In the genomic region with DNA sequence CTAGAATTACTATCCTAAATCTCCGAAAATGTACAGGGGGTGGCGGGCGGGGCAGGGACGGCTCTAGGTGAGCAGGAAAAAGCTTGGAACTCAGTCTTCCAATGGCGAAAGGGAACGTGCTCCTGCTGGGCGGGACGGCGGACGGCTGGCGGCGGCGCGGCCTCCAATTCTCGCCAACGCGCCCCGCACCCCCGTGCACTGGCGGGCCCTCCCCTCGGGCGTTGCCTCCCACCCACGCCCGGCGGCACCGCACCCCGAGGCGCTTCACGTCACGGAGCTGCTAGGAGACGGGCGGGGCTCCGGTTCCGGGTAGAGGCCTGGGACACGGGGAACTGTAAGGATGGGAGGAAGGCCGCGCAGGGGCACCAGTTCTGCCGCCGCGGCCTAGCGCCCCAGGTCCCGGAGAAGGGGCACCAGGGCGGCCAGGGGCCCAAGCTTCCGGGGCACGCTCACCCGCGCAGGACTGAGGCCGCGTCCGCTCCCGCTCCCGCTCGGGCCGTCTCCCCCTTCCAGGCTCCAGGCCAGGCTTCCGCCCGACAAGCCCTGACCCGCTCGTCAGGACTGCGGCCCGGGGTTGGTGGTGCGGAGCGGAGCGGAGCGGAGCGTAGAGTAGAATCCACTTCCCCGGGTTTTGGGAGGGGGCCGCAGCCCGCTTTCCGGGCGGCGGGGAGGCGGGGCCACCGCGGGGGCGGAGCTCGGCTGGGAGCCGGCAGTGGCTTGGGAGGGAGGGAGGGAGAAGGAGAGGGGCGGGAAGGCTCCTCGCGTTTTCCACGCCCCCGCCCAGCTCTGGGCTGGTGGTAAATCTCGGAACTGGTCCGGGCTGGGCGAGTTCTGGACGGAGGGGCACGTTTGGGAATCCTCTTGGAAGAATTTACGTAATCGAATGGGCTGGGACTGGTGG, we compare ENCODE assay signal across 8 cellular contexts. TPM values are rescaled to one million over a fixed set of nuclear protein-coding genes. Genes with fewer than 3 reads are reported as not detected.
A peak's percentile ranks its signal among the peaks of the same experiment; 100 is the strongest.
DNase-seq lines count a peak whose midpoint lies in the region; ATAC-seq and TF ChIP-seq lines count a peak whose summit lies in the region.

A gene (minus strand): TSS at position 594 of the 901 bp plus-strand sequence. CDS start 3,167 bp downstream, outside the sequence.

- peak; percentile 73 to 93 for TF ChIP-seq POLR2A in uterus (IDR thresholded peaks at IDR 0.05)

- peak within 1 kb of the TSS; percentile 75 to 85 for H3K4me3 ChIP-seq in right atrium auricular region
- H3K4me3 ChIP-seq in uterus, result peak within 1 kb of the TSS; percentile 47 to 80

- DNase-seq in NCI-H187 (lab: John Stamatoyannopoulos, UW) (peak; percentile 55 to 73), T-helper 2 cell (peak; percentile 82 to 94 (median 89)), right atrium auricular region (ENCODE audit: low spot score) (peak; percentile 97), pulmonary artery endothelial cell (ENCODE audit: low read depth, low spot score) (peak; percentile 95), uterus (peak; percentile 96 to 97)

- H3K27ac ChIP-seq in angular gyrus (ENCODE audit: low read depth, low read length) (peak within 1 kb of the TSS; percentile 96), right atrium auricular region (peak within 1 kb of the TSS; percentile 98 to 100), uterus (peak within 1 kb of the TSS; percentile 95 to 99)

- ATAC-seq in GM18498 (IDR thresholded peaks at IDR 0.05; ENCODE audit: unreplicated experiment) (peak; percentile 88), HG02938 (IDR thresholded peaks at IDR 0.05; ENCODE audit: unreplicated experiment) (peak; percentile 86)

- H3K36me3 ChIP-seq in right atrium auricular region, result no peaks in the 10 kb centered on the region
- no peaks in the 10 kb centered on the region for H3K36me3 ChIP-seq in uterus

- intact Hi-C loops in uterus (cut with DNase I; ENCODE audit: low total_unique reads), result loop anchor here (10.0 kb wide), 1 partner anchor 75 kb away; no protein-coding TSS in a partner anchor

- H3K4me1 ChIP-seq in right atrium auricular region (peaks cover 0 to 17% of the 10 kb centered on the region in 2 donors), uterus (no peaks in the 10 kb centered on the region)

- TF ChIP-seq CTCF in right atrium auricular region (IDR thresholded peaks at IDR 0.05) (no peak), uterus (IDR thresholded peaks at IDR 0.05) (peak in 2 of 4 experiments; percentile 10 to 28)

- H3K9me3 ChIP-seq in right atrium auricular region (no peaks in the 10 kb centered on the region), uterus (no peaks in the 10 kb centered on the region)

- H3K27me3 ChIP-seq in right atrium auricular region (no peaks in the 10 kb centered on the region), uterus (no peaks in the 10 kb centered on the region)

RNA-seq across cellular contexts. Expression of the gene that starts here (rescaled TPM):
- 10 to 100 TPM; 13.4 to 21.5 TPM for total RNA-seq in right atrium auricular region
- 11.3 and 12.6 TPM in 2 replicates for total RNA-seq in pulmonary artery endothelial cell
- total RNA-seq in uterus, result 10 to 100 TPM in 3 of 4 donors, 1 to 10 TPM in 1; 8.2 to 30.5 (median 22.0) TPM

Comparison
In these comparisons a context has a peak if more than half of its experiments do, and no peak if none do; other contexts are left out.
1. Peak in every context shown above with its lines: DNase-seq, ATAC-seq, H3K4me3 ChIP-seq and H3K27ac ChIP-seq.